25 cellular contexts compared by ENCODE assay signal in the genomic region with DNA sequence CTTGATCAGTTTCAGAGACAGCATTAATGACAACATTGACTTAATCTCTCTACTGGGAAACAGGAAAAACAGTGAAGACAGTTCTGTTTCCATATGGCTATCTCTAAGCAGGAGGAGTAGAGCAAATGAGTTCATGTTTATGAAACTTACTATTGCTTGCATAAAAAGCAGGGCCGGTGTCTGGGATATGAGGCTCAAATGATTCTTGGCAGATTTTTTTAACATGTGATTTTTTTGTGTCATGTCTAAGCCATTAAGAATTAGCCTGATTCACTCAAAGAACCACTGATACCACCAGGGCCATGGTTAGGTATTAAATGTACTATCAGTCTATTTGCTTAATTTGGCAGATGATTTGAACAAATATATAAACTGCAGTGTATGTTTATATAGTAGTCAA.
"Had no signal": no experiment of that assay in that cellular context is flagged by ENCODE, and none has a peak within 500 bp of the region (broad histone marks: within the 10 kb centered on the region; RNA-seq: fewer than 3 reads in every experiment).

No MANE protein-coding gene starts in this region.

- H3K9me3 ChIP-seq: adrenal gland, ascending aorta, neutrophil, sigmoid colon, vagina had no signal

- FAIRE-seq: endothelial cell of umbilical vein, frontal cortex had no signal

- H3K27me3 ChIP-seq: adrenal gland, ascending aorta, neutrophil, sigmoid colon, vagina had no signal

- H3K27ac ChIP-seq: adrenal gland, ascending aorta, neutrophil, sigmoid colon, vagina had no signal

- H3K36me3 ChIP-seq: adrenal gland, ascending aorta, neutrophil, sigmoid colon, vagina had no signal

- ATAC-seq: left ventricle myocardium superior; stimulated activated memory B cell treated with anti-CD40 and anti-IgM and Interleukin-4, amounts not matched to agents 10 μg/mL and 1 μg/mL and 100 μg/mL, for 72 hours; stimulated activated naive CD8-positive, alpha-beta T cell treated with anti-CD3 and anti-CD28 coated beads, Interleukin-15, amount 100 ng/mL, for 72 hours; T-helper 17 cell had no signal

- H3K4me3 ChIP-seq: adrenal gland, ascending aorta, sigmoid colon, smooth muscle cell, vagina had no signal

- H3K4me1 ChIP-seq: adrenal gland, ascending aorta, vagina had no signal

- DNase-seq: activated CD4-positive, alpha-beta T cell treated with anti-CD3 and anti-CD28 coated beads for 4 hours; activated CD4-positive, alpha-beta T cell treated with anti-CD3 and anti-CD28 coated beads, Interleukin-2, amount 50 U/mL, for 4 hours; activated CD4-positive, CD25-positive, alpha-beta regulatory T cell; activated CD8-positive, alpha-beta memory T cell treated with anti-CD3 and anti-CD28 coated beads for 24 hours; activated effector memory CD4-positive, alpha-beta T cell treated with Interleukin-2 at 50 U/mL for 16 hours; activated naive CD4-positive, alpha-beta T cell treated with Interleukin-2 at 50 U/mL for 16 hours; adrenal gland; cortex of kidney; left ventricle myocardium superior; naive B cell; nephron progenitor cell; sigmoid colon; stimulated activated CD4-positive, alpha-beta T cell treated with anti-CD3 and anti-CD28 coated beads, Interleukin-1b, Interleukin-23, amount 100 ng/mL, for 48 hours; stimulated activated CD4-positive, alpha-beta T cell treated with anti-CD3 and anti-CD28 coated beads, Interleukin-4, amount 100 ng/mL, for 4 hours; stimulated activated CD8-positive, alpha-beta memory T cell treated with anti-CD3 and anti-CD28 coated beads, Interleukin-4, amount 100 ng/mL, for 48 hours; stimulated activated naive CD8-positive, alpha-beta T cell treated with anti-CD3 and anti-CD28 coated beads, Interleukin-15, amount 100 ng/mL, for 72 hours; substantia nigra; T-helper 17 cell had no signal
